1 cellular context compared by ENCODE assay signal in the genomic region with DNA sequence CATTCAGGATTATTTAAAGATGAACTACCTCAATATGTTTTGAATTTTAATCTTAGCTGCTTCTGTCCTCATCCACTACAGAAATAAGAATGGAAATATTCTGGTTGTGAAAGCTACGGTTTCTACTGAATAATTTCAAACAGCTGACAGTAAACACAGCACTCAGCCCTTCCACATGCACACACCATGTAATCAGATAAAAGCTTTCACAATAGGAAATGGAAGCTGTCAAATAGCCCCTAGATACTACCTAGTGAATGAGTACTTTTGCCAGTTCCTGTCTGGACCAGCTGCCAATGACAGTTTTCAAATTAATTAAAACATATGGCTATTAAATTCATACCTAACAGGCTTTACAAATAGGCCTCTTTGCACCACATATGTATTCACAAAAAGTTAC.
TF ChIP-seq lines count a peak whose summit lies in the region.

No MANE protein-coding gene starts in this region.

TF ChIP-seq in K562, 482 proteins besides CTCF, POLR2A, EP300 and RAD21 (continued from another document and continues in another):
- TF ChIP-seq, protein P1, sequence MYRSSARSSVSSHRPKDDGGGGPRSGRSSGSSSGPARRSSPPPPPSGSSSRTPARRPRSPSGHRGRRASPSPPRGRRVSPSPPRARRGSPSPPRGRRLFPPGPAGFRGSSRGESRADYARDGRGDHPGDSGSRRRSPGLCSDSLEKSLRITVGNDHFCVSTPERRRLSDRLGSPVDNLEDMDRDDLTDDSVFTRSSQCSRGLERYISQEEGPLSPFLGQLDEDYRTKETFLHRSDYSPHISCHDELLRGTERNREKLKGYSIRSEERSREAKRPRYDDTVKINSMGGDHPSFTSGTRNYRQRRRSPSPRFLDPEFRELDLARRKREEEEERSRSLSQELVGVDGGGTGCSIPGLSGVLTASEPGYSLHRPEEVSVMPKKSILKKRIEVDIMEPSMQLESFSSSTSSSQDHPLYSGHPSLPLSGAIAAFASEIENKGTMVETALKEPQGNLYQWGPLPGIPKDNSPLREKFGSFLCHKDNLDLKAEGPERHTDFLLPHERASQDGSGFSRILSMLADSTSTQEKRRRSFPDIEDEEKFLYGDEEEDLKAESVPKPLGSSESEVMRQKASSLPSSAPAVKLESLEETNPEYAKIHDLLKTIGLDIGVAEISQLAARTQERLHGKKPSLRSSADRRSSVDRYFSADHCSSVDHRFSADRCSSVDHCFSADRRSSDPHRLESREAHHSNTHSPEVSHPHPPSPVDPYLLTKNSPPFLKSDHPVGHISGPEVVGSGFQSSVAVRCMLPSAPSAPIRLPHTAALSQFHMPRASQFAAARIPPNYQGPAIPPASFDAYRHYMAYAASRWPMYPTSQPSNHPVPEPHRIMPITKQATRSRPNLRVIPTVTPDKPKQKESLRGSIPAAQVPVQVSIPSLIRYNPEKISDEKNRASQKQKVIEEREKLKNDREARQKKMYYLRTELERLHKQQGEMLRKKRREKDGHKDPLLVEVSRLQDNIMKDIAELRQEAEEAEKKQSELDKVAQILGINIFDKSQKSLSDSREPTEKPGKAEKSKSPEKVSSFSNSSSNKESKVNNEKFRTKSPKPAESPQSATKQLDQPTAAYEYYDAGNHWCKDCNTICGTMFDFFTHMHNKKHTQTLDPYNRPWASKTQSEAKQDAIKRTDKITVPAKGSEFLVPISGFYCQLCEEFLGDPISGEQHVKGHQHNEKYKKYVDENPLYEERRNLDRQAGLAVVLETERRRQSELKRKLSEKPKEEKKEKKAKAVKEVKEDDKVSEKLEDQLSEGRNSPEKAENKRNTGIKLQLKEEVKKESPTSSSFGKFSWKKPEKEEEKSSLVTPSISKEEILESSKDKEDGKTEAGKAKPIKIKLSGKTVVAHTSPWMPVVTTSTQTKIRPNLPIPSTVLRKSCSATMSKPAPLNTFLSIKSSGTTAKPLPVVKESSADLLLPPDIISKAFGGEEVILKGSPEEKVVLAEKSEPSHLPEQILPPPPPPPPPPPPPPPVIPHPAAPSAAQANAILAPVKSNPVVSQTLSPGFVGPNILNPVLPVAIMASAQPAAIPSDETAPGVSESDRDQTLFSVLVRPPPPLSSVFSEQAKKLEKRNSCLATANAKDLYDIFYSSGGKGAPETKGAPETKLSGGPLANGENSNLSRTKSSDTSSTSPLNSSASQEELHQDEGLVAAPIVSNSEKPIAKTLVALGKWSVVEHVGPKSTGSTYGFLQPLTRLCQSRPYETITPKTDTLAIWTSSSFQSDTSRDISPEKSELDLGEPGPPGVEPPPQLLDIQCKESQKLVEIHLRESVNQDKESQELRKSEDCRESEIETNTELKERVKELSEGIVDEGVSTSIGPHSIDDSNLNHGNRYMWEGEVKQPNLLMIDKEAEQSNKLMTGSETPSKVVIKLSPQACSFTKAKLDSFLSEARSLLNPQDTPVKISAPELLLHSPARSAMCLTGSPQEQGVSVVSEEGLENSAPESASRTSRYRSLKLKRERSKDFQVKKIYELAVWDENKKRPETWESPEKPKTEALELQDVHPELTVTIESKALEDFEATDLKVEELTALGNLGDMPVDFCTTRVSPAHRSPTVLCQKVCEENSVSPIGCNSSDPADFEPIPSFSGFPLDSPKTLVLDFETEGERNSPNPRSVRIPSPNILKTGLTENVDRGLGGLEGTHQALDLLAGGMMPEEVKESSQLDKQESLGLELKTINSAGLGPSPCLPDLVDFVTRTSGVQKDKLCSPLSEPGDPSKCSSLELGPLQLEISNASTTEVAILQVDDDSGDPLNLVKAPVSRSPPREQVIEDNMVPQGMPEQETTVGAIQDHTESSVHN (IDR thresholded peaks at IDR 0.05; ENCODE audit: borderline replicate concordance in 1 of 2, low read depth in 1 of 2) = no peak
- TF ChIP-seq, protein P2, sequence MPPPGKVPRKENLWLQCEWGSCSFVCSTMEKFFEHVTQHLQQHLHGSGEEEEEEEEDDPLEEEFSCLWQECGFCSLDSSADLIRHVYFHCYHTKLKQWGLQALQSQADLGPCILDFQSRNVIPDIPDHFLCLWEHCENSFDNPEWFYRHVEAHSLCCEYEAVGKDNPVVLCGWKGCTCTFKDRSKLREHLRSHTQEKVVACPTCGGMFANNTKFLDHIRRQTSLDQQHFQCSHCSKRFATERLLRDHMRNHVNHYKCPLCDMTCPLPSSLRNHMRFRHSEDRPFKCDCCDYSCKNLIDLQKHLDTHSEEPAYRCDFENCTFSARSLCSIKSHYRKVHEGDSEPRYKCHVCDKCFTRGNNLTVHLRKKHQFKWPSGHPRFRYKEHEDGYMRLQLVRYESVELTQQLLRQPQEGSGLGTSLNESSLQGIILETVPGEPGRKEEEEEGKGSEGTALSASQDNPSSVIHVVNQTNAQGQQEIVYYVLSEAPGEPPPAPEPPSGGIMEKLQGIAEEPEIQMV (tag; conservative IDR thresholded peaks at IDR 0.05; ENCODE audit: low read depth) = no peak
- TF ChIP-seq ZNF23 (CRISPR knock-in tag; IDR thresholded peaks at IDR 0.05) = no peak
- TF ChIP-seq, protein P3, sequence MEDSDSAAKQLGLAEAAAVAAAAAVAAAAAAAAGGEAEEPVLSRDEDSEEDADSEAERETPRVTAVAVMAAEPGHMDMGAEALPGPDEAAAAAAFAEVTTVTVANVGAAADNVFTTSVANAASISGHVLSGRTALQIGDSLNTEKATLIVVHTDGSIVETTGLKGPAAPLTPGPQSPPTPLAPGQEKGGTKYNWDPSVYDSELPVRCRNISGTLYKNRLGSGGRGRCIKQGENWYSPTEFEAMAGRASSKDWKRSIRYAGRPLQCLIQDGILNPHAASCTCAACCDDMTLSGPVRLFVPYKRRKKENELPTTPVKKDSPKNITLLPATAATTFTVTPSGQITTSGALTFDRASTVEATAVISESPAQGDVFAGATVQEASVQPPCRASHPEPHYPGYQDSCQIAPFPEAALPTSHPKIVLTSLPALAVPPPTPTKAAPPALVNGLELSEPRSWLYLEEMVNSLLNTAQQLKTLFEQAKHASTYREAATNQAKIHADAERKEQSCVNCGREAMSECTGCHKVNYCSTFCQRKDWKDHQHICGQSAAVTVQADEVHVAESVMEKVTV (CRISPR knock-in tag; IDR thresholded peaks at IDR 0.05) = no peak
- TF ChIP-seq SP1 (CRISPR knock-in tag; IDR thresholded peaks at IDR 0.05) = no peak
- TF ChIP-seq, protein P4, sequence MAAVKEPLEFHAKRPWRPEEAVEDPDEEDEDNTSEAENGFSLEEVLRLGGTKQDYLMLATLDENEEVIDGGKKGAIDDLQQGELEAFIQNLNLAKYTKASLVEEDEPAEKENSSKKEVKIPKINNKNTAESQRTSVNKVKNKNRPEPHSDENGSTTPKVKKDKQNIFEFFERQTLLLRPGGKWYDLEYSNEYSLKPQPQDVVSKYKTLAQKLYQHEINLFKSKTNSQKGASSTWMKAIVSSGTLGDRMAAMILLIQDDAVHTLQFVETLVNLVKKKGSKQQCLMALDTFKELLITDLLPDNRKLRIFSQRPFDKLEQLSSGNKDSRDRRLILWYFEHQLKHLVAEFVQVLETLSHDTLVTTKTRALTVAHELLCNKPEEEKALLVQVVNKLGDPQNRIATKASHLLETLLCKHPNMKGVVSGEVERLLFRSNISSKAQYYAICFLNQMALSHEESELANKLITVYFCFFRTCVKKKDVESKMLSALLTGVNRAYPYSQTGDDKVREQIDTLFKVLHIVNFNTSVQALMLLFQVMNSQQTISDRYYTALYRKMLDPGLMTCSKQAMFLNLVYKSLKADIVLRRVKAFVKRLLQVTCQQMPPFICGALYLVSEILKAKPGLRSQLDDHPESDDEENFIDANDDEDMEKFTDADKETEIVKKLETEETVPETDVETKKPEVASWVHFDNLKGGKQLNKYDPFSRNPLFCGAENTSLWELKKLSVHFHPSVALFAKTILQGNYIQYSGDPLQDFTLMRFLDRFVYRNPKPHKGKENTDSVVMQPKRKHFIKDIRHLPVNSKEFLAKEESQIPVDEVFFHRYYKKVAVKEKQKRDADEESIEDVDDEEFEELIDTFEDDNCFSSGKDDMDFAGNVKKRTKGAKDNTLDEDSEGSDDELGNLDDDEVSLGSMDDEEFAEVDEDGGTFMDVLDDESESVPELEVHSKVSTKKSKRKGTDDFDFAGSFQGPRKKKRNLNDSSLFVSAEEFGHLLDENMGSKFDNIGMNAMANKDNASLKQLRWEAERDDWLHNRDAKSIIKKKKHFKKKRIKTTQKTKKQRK (IDR thresholded peaks at IDR 0.05; ENCODE audit: borderline replicate concordance, low read depth, low read length) = no peak
- TF ChIP-seq, protein P5, sequence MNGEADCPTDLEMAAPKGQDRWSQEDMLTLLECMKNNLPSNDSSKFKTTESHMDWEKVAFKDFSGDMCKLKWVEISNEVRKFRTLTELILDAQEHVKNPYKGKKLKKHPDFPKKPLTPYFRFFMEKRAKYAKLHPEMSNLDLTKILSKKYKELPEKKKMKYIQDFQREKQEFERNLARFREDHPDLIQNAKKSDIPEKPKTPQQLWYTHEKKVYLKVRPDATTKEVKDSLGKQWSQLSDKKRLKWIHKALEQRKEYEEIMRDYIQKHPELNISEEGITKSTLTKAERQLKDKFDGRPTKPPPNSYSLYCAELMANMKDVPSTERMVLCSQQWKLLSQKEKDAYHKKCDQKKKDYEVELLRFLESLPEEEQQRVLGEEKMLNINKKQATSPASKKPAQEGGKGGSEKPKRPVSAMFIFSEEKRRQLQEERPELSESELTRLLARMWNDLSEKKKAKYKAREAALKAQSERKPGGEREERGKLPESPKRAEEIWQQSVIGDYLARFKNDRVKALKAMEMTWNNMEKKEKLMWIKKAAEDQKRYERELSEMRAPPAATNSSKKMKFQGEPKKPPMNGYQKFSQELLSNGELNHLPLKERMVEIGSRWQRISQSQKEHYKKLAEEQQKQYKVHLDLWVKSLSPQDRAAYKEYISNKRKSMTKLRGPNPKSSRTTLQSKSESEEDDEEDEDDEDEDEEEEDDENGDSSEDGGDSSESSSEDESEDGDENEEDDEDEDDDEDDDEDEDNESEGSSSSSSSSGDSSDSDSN (IDR thresholded peaks at IDR 0.05; ENCODE audit: borderline replicate concordance in 1 of 2, low read depth in 2 of 2, low read length in 2 of 2) = no peak
- TF ChIP-seq GATA2 (CRISPR knock-in tag; IDR thresholded peaks at IDR 0.05) = peak; percentile 36; the same call in 1 of the 2 replicates
- TF ChIP-seq, protein P6, sequence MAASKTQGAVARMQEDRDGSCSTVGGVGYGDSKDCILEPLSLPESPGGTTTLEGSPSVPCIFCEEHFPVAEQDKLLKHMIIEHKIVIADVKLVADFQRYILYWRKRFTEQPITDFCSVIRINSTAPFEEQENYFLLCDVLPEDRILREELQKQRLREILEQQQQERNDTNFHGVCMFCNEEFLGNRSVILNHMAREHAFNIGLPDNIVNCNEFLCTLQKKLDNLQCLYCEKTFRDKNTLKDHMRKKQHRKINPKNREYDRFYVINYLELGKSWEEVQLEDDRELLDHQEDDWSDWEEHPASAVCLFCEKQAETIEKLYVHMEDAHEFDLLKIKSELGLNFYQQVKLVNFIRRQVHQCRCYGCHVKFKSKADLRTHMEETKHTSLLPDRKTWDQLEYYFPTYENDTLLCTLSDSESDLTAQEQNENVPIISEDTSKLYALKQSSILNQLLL (CRISPR knock-in tag; IDR thresholded peaks at IDR 0.05; ENCODE audit: borderline replicate concordance) = no peak
- no peak for TF ChIP-seq ZNF347 (CRISPR knock-in tag; IDR thresholded peaks at IDR 0.05; ENCODE audit: low read depth)
- no peak for TF ChIP-seq ZNF57 (CRISPR knock-in tag; IDR thresholded peaks at IDR 0.05)
- TF ChIP-seq KAT8 (IDR thresholded peaks at IDR 0.05; ENCODE audit: low read depth) = no peak
- TF ChIP-seq HMGN3 (IDR thresholded peaks at IDR 0.05; ENCODE audit: borderline replicate concordance, extremely low read depth, insufficient read length, low read depth, low read length) = no peak
- no peak for TF ChIP-seq MED1 (CRISPR knock-in tag; IDR thresholded peaks at IDR 0.05; ENCODE audit: borderline replicate concordance)
- TF ChIP-seq JUNB (CRISPR knock-in tag; conservative IDR thresholded peaks at IDR 0.05) = no peak
- peak in 1 of 2 experiments; percentile 62; a peak in 1 of 4 replicates for TF ChIP-seq TRIM24 (IDR thresholded peaks at IDR 0.05)
- TF ChIP-seq PHB (CRISPR knock-in tag; IDR thresholded peaks at IDR 0.05) = no peak
- TF ChIP-seq ZFP1 (CRISPR knock-in tag; IDR thresholded peaks at IDR 0.05) = no peak
- TF ChIP-seq, protein P7, sequence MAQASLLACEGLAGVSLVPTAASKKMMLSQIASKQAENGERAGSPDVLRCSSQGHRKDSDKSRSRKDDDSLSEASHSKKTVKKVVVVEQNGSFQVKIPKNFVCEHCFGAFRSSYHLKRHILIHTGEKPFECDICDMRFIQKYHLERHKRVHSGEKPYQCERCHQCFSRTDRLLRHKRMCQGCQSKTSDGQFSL (CRISPR knock-in tag; IDR thresholded peaks at IDR 0.05) = no peak
- TF ChIP-seq, protein P7 (tag; IDR thresholded peaks at IDR 0.05) = no peak
- no peak for TF ChIP-seq ZKSCAN3 (CRISPR knock-in tag; IDR thresholded peaks at IDR 0.05)
- TF ChIP-seq, protein P8, sequence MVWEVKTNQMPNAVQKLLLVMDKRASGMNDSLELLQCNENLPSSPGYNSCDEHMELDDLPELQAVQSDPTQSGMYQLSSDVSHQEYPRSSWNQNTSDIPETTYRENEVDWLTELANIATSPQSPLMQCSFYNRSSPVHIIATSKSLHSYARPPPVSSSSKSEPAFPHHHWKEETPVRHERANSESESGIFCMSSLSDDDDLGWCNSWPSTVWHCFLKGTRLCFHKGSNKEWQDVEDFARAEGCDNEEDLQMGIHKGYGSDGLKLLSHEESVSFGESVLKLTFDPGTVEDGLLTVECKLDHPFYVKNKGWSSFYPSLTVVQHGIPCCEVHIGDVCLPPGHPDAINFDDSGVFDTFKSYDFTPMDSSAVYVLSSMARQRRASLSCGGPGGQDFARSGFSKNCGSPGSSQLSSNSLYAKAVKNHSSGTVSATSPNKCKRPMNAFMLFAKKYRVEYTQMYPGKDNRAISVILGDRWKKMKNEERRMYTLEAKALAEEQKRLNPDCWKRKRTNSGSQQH (CRISPR knock-in tag; IDR thresholded peaks at IDR 0.05) = no peak
- no peak for TF ChIP-seq RBM17 (IDR thresholded peaks at IDR 0.05; ENCODE audit: borderline replicate concordance, low read depth, low read length)
- TF ChIP-seq TCF7L2 (IDR thresholded peaks at IDR 0.05; ENCODE audit: low read depth, low read length) = no peak
- TF ChIP-seq ETV1 (tag; conservative IDR thresholded peaks at IDR 0.05; ENCODE audit: low read depth) = peak; percentile 93
- no peak for TF ChIP-seq RBM15 (IDR thresholded peaks at IDR 0.05; ENCODE audit: insufficient read depth, low read length)
- TF ChIP-seq ZNF282 (CRISPR knock-in tag; IDR thresholded peaks at IDR 0.05) = no peak
- TF ChIP-seq TAF9B (IDR thresholded peaks at IDR 0.05; ENCODE audit: partially characterized antibody) = no peak
- TF ChIP-seq SOX6 (IDR thresholded peaks at IDR 0.05) = peak; percentile 58
- no peak for TF ChIP-seq NR2C1 (IDR thresholded peaks at IDR 0.05)
- no peak for TF ChIP-seq NR2C1 (tag; IDR thresholded peaks at IDR 0.05)
- TF ChIP-seq SMARCE1 (IDR thresholded peaks at IDR 0.05) = no peak
- peak; percentile 86 for TF ChIP-seq CEBPB (tag; IDR thresholded peaks at IDR 0.05)
- no peak for TF ChIP-seq NR2F6 (CRISPR knock-in tag; IDR thresholded peaks at IDR 0.05)
- peak; percentile 66 for TF ChIP-seq DACH1 (IDR thresholded peaks at IDR 0.05; ENCODE audit: partially characterized antibody)
